In the genomic region with DNA sequence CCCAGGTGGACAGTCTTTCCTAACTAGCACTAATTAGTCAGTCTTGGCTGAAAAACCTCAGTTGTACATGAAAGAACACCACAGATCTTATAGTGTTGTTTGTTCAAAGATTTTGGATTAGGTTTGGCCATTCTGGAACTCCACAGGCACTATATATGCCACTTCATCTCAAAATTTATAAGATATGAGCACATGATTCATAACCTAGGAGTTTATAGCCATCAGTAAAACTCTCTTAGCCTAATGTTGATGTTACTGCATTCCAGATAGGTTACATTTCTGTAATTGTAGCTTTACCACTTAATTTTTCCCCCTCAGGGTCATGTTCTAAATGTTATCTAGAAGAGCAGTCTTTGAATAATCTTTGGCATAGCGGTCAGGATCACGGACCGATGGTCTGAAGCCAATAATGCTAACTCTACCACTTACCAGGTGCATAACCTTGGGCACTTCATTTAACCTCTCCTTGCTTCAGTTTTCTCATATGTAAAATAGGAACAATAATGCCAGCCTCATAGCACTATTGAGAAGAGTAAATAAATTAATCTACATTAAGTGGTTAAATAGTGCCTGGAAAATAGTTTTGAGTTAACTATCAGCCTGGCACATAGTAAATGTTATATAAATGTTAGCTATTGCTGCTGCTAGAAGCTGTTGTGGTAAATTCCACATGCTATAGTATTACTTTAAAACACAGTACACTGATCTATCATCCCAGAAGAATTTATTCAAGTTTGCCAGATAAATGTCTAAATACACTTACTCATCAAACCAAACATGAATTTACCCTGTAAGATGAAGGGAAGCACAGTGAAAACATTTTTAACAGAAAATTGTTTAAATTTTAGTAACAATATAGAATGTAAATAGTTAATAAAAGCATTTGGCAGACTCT, we compare ENCODE assay signal across 1 cellular context.
TF ChIP-seq lines count a peak whose summit lies in the region.

No MANE protein-coding gene starts in this region.

TF ChIP-seq in GM12891, 5 proteins besides CTCF, POLR2A, EP300 and RAD21:
- TF ChIP-seq POLR2AphosphoS5 (IDR thresholded peaks at IDR 0.05; ENCODE audit: low read depth, low read length) (no peak), TAF1 (IDR thresholded peaks at IDR 0.05; ENCODE audit: low read depth, low read length) (no peak), POU2F2 (IDR thresholded peaks at IDR 0.05; ENCODE audit: low read depth, low read length) (no peak), PAX5 (IDR thresholded peaks at IDR 0.05; ENCODE audit: insufficient read depth, low read length, severe bottlenecking) (no peak), SPI1 (IDR thresholded peaks at IDR 0.05; ENCODE audit: low read depth, low read length) (no peak)
